Comparison of ENCODE assay signal across 8 cellular contexts in genomic region chr21:38831526-38832467, GRCh38. TPM values are rescaled to one million over a fixed set of nuclear protein-coding genes. Genes with fewer than 3 reads are reported as not detected.
A peak's percentile ranks its signal among the peaks of the same experiment; 100 is the strongest.
DNase-seq lines count a peak whose midpoint lies in the region; ATAC-seq and TF ChIP-seq lines count a peak whose summit lies in the region.

No MANE protein-coding gene starts in this region.

- no peaks in the 10 kb centered on the region for H3K27me3 Mint-ChIP-seq in T-helper 2 cell treated with Interferon-gamma antibody and Interleukin-4, amounts not matched to agents 5 μg/mL and 100 μg/mL, for 36 hours (ENCODE audit: low read depth)
- H3K27me3 Mint-ChIP-seq in glutamatergic neuron (ENCODE audit: unreplicated experiment), result no peaks in the 10 kb centered on the region

- H3K79me2 ChIP-seq in DND-41 (ENCODE audit: insufficient read depth, low read length), result no peaks in the 10 kb centered on the region

- peaks cover 16% of the 10 kb centered on the region for H3K4me1 ChIP-seq in DND-41 (ENCODE audit: insufficient read depth, low read length)

- no peaks in the 10 kb centered on the region for H3K36me3 ChIP-seq in DND-41 (ENCODE audit: insufficient read depth, low read length)

- H3K4me3 Mint-ChIP-seq in T-helper 2 cell treated with Interferon-gamma antibody and Interleukin-4, amounts not matched to agents 5 μg/mL and 100 μg/mL, for 36 hours, result peak overlapping the region; percentile 7
- H3K4me3 Mint-ChIP-seq in glutamatergic neuron (ENCODE audit: unreplicated experiment), result no peak overlapping the region

- H3K9ac ChIP-seq in DND-41 (ENCODE audit: low read depth, low read length), result no peak overlapping the region

- H3K4me1 Mint-ChIP-seq in T-helper 2 cell treated with Interferon-gamma antibody and Interleukin-4, amounts not matched to agents 5 μg/mL and 100 μg/mL, for 36 hours (ENCODE audit: low read depth), result peaks cover 22% of the 10 kb centered on the region
- H3K4me1 Mint-ChIP-seq in glutamatergic neuron (ENCODE audit: low read depth, unreplicated experiment), result no peaks in the 10 kb centered on the region

- H3K27ac Mint-ChIP-seq in T-helper 2 cell treated with Interferon-gamma antibody and Interleukin-4, amounts not matched to agents 5 μg/mL and 100 μg/mL, for 36 hours, result peak overlapping the region; percentile 22
- no peak overlapping the region for H3K27ac Mint-ChIP-seq in glutamatergic neuron (ENCODE audit: unreplicated experiment)

- TF ChIP-seq CTCF in DND-41 (IDR thresholded peaks at IDR 0.05; ENCODE audit: borderline replicate concordance, extremely low read depth, low read length, poor library complexity, severe bottlenecking) (no peak), HL-60 (IDR thresholded peaks at IDR 0.05; ENCODE audit: insufficient read depth, low read length) (no peak), epithelial cell of proximal tubule (conservative IDR thresholded peaks at IDR 0.05; ENCODE audit: low read depth, low read length) (no peak), omental fat pad (IDR thresholded peaks at IDR 0.05) (no peak), glutamatergic neuron (IDR thresholded peaks at IDR 0.05; ENCODE audit: partially characterized antibody, unreplicated experiment) (no peak)

- no peak overlapping the region for H3K4me2 ChIP-seq in DND-41 (ENCODE audit: insufficient read depth, low read length)

- H3K27me3 ChIP-seq in DND-41 (ENCODE audit: insufficient read depth, low read length, poor library complexity) (no peaks in the 10 kb centered on the region), HL-60 (ENCODE audit: insufficient read depth, poor library complexity, severe bottlenecking) (no peaks in the 10 kb centered on the region)

- H2AFZ ChIP-seq in DND-41 (ENCODE audit: low read depth, low read length), result peak overlapping the region; percentile 3; the same call in 1 of the 2 replicates

- peaks cover 7% of the 10 kb centered on the region for H3K9me3 Mint-ChIP-seq in T-helper 2 cell treated with Interferon-gamma antibody and Interleukin-4, amounts not matched to agents 5 μg/mL and 100 μg/mL, for 36 hours
- H3K9me3 Mint-ChIP-seq in glutamatergic neuron (ENCODE audit: unreplicated experiment), result peaks cover 1% of the 10 kb centered on the region

- H3K9me3 ChIP-seq in DND-41 (ENCODE audit: insufficient read depth, low read length, severe bottlenecking), result no peaks in the 10 kb centered on the region

- ATAC-seq in DND-41 (ENCODE audit: insufficient read depth, low read depth) (peak; percentile 87), GM21423 (IDR thresholded peaks at IDR 0.05; ENCODE audit: unreplicated experiment) (peak; percentile 84), omental fat pad (ENCODE audit: low FRiP score) (peak; percentile 97)

- H3K27ac ChIP-seq in DND-41 (ENCODE audit: low read length) (peak overlapping the region; percentile 48), HL-60 (replicated peaks) (peak overlapping the region; percentile 69)

- H3K4me3 ChIP-seq in DND-41 (ENCODE audit: low read depth in 1 of 2, low read length in 2 of 2) (no peak overlapping the region), HL-60 (replicated peaks; ENCODE audit: insufficient read depth, low read length) (no peak overlapping the region), epithelial cell of proximal tubule (ENCODE audit: low read depth, low read length) (no peak overlapping the region)

- no peaks in the 10 kb centered on the region for H4K20me1 ChIP-seq in DND-41 (ENCODE audit: insufficient read depth, low read length)

- peak; percentile 69 for DNase-seq in DND-41
- DNase-seq in HL-60 (ENCODE audit: low read depth in 1 of 2, low spot score in 1 of 2), result peak; percentile 97
- DNase-seq in T-helper 2 cell treated with Interferon-gamma antibody and Interleukin-4, amounts not matched to agents 5 μg/mL and 100 μg/mL, for 36 hours (ENCODE audit: low spot score), result peak; percentile 70
- peak; percentile 100 for DNase-seq in epithelial cell of proximal tubule (ENCODE audit: low read depth)
- DNase-seq in omental fat pad (ENCODE audit: low spot score), result peak; percentile 84
- DNase-seq in NCI-H1092 (lab: John Stamatoyannopoulos, UW), result no peak
- DNase-seq in glutamatergic neuron, result no peak

- H3K36me3 Mint-ChIP-seq in T-helper 2 cell treated with Interferon-gamma antibody and Interleukin-4, amounts not matched to agents 5 μg/mL and 100 μg/mL, for 36 hours (ENCODE audit: low read depth), result no peaks in the 10 kb centered on the region
- H3K36me3 Mint-ChIP-seq in glutamatergic neuron (ENCODE audit: unreplicated experiment), result no peaks in the 10 kb centered on the region

RNA-seq across cellular contexts. Expression of gene ETS2, which starts 26.1 kb away (rescaled TPM):
- total RNA-seq in epithelial cell of proximal tubule (11.1 and 19.8 TPM in 2 replicates), omental fat pad (100 to 1,000 TPM in 2 of 4 donors, 10 to 100 TPM in 2; 51.6 to 201 (median 99.1) TPM), glutamatergic neuron (ENCODE audit: unreplicated experiment) (16.2 TPM)

Comparison
In these comparisons a context has a peak if more than half of its experiments do, and no peak if none do; other contexts are left out.
1. DNase-seq: peak in DND-41 (single experiment), HL-60 (2 of 2), T-helper 2 cell treated with Interferon-gamma antibody and Interleukin-4, amounts not matched to agents 5 μg/mL and 100 μg/mL, for 36 hours (single experiment), epithelial cell of proximal tubule (single experiment) and omental fat pad (single experiment); none in NCI-H1092 (single experiment) and glutamatergic neuron (single experiment).
2. Peak in every context shown above with its lines, with median percentiles within 50 percentile points of each other: ATAC-seq.